ENCODE assay signal across 1 cellular context in the genomic region with DNA sequence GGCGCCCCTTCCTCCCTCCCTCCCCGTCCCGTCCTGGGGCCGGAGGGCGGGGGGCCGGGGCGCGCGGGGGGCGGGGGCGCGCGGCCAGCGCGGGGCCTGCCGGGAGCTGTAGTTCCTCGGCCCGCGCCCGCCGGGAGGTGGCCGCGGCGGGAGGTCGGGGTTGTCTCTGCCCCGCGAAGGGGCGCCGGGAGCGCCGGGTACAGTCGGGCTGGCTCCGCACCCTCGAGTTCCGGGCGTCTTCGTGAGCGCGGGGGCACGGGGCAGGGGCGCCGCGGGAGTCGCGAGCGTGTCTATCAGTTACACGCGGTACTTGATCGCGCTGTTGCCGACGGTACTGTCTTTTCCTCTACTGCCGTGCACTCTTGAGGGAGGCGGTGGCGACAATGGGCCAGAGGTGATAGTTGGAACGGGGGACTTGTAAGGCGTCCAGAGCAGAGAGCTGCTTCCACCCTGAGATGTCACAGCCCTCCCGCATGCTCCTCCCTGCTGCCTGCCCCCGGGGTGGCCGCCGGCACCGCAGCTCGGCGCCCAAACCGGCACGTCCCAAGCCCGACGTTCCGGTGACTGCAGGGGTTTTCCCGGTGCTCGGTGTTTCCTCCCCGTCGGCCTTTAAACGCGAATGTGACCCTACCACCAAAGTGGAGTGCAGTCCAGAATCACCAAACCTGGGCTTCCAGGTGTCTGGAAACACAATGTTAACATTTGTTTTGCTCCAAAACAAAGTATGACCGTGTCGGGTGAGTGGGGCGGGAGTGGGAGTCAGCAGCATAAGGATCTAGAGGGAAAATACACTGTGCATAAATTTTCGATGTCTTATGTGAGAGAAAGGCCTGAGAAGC.
A peak's percentile ranks its signal among the peaks of the same experiment; 100 is the strongest.
TF ChIP-seq lines count a peak whose summit lies in the region.

A gene (minus strand): TSS at position 48 of the 839 bp plus-strand sequence. CDS start 8,309 bp downstream, outside the sequence.

TF ChIP-seq in HepG2, 621 proteins besides CTCF, POLR2A, EP300 and RAD21 (continued from another document and continues in another):
- TF ChIP-seq HOXD1 (CRISPR knock-in tag; IDR thresholded peaks at IDR 0.05) (0 out of 2 replicates have a peak, but pooled peaks have one; percentile 32), PAF1 (CRISPR knock-in tag; IDR thresholded peaks at IDR 0.05) (no peak), ZNF629 (CRISPR knock-in tag; conservative IDR thresholded peaks at IDR 0.05) (no peak), SP1 (IDR thresholded peaks at IDR 0.05) (no peak), SP1 (CRISPR knock-in tag; IDR thresholded peaks at IDR 0.05) (no peak), TBX2 (CRISPR knock-in tag; IDR thresholded peaks at IDR 0.05; ENCODE audit: borderline replicate concordance) (no peak; the same call in 1 of the 2 replicates), CHD4 (IDR thresholded peaks at IDR 0.05; ENCODE audit: borderline replicate concordance, low read length) (no peak), NR2F6 (IDR thresholded peaks at IDR 0.05) (no peak), NR2F6 (CRISPR knock-in tag; IDR thresholded peaks at IDR 0.05) (no peak), ZNF230 (CRISPR knock-in tag; IDR thresholded peaks at IDR 0.05) (peak; percentile 79; the same call in 1 of the 2 replicates), HOXA3 (CRISPR knock-in tag; IDR thresholded peaks at IDR 0.05) (peak; percentile 28; the same call in 1 of the 2 replicates), ZNF839 (CRISPR knock-in tag; IDR thresholded peaks at IDR 0.05; ENCODE audit: borderline replicate concordance) (peak; percentile 81; the same call in 1 of the 2 replicates), ZFP37 (CRISPR knock-in tag; IDR thresholded peaks at IDR 0.05; ENCODE audit: borderline replicate concordance) (0 out of 2 replicates have a peak, but pooled peaks have one; percentile 72), KLF11 (CRISPR knock-in tag; IDR thresholded peaks at IDR 0.05) (no peak), TSC22D2 (CRISPR knock-in tag; IDR thresholded peaks at IDR 0.05; ENCODE audit: borderline replicate concordance) (no peak), GFI1 (CRISPR knock-in tag; IDR thresholded peaks at IDR 0.05; ENCODE audit: borderline replicate concordance) (peak; percentile 13), CAMTA2 (CRISPR knock-in tag; IDR thresholded peaks at IDR 0.05; ENCODE audit: borderline replicate concordance) (0 out of 2 replicates have a peak, but pooled peaks have one; percentile 72), ZNF496 (CRISPR knock-in tag; IDR thresholded peaks at IDR 0.05; ENCODE audit: insufficient replicate concordance) (no peak), CC2D1A (CRISPR knock-in tag; IDR thresholded peaks at IDR 0.05) (no peak)
- TF ChIP-seq, protein P1, sequence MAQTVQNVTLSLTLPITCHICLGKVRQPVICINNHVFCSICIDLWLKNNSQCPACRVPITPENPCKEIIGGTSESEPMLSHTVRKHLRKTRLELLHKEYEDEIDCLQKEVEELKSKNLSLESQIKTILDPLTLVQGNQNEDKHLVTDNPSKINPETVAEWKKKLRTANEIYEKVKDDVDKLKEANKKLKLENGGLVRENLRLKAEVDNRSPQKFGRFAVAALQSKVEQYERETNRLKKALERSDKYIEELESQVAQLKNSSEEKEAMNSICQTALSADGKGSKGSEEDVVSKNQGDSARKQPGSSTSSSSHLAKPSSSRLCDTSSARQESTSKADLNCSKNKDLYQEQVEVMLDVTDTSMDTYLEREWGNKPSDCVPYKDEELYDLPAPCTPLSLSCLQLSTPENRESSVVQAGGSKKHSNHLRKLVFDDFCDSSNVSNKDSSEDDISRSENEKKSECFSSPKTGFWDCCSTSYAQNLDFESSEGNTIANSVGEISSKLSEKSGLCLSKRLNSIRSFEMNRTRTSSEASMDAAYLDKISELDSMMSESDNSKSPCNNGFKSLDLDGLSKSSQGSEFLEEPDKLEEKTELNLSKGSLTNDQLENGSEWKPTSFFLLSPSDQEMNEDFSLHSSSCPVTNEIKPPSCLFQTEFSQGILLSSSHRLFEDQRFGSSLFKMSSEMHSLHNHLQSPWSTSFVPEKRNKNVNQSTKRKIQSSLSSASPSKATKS (CRISPR knock-in tag; IDR thresholded peaks at IDR 0.05), result no peak
- TF ChIP-seq, protein P2, sequence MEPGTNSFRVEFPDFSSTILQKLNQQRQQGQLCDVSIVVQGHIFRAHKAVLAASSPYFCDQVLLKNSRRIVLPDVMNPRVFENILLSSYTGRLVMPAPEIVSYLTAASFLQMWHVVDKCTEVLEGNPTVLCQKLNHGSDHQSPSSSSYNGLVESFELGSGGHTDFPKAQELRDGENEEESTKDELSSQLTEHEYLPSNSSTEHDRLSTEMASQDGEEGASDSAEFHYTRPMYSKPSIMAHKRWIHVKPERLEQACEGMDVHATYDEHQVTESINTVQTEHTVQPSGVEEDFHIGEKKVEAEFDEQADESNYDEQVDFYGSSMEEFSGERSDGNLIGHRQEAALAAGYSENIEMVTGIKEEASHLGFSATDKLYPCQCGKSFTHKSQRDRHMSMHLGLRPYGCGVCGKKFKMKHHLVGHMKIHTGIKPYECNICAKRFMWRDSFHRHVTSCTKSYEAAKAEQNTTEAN (CRISPR knock-in tag; conservative IDR thresholded peaks at IDR 0.05), result 0 out of 2 replicates have a peak, but pooled peaks have one; percentile 20
- TF ChIP-seq, protein P3, sequence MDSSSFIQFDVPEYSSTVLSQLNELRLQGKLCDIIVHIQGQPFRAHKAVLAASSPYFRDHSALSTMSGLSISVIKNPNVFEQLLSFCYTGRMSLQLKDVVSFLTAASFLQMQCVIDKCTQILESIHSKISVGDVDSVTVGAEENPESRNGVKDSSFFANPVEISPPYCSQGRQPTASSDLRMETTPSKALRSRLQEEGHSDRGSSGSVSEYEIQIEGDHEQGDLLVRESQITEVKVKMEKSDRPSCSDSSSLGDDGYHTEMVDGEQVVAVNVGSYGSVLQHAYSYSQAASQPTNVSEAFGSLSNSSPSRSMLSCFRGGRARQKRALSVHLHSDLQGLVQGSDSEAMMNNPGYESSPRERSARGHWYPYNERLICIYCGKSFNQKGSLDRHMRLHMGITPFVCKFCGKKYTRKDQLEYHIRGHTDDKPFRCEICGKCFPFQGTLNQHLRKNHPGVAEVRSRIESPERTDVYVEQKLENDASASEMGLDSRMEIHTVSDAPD (CRISPR knock-in tag; IDR thresholded peaks at IDR 0.05), result no peak
- TF ChIP-seq, protein P4, sequence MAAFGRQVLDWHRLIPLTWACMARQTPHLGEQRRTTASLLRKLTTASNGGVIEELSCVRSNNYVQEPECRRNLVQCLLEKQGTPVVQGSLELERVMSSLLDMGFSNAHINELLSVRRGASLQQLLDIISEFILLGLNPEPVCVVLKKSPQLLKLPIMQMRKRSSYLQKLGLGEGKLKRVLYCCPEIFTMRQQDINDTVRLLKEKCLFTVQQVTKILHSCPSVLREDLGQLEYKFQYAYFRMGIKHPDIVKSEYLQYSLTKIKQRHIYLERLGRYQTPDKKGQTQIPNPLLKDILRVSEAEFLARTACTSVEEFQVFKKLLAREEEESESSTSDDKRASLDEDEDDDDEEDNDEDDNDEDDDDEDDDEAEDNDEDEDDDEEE (CRISPR knock-in tag; IDR thresholded peaks at IDR 0.05), result peak; percentile 96
- TF ChIP-seq, protein P5, sequence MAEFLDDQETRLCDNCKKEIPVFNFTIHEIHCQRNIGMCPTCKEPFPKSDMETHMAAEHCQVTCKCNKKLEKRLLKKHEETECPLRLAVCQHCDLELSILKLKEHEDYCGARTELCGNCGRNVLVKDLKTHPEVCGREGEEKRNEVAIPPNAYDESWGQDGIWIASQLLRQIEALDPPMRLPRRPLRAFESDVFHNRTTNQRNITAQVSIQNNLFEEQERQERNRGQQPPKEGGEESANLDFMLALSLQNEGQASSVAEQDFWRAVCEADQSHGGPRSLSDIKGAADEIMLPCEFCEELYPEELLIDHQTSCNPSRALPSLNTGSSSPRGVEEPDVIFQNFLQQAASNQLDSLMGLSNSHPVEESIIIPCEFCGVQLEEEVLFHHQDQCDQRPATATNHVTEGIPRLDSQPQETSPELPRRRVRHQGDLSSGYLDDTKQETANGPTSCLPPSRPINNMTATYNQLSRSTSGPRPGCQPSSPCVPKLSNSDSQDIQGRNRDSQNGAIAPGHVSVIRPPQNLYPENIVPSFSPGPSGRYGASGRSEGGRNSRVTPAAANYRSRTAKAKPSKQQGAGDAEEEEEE (CRISPR knock-in tag; IDR thresholded peaks at IDR 0.05; ENCODE audit: borderline replicate concordance), result no peak
- TF ChIP-seq, protein P6, sequence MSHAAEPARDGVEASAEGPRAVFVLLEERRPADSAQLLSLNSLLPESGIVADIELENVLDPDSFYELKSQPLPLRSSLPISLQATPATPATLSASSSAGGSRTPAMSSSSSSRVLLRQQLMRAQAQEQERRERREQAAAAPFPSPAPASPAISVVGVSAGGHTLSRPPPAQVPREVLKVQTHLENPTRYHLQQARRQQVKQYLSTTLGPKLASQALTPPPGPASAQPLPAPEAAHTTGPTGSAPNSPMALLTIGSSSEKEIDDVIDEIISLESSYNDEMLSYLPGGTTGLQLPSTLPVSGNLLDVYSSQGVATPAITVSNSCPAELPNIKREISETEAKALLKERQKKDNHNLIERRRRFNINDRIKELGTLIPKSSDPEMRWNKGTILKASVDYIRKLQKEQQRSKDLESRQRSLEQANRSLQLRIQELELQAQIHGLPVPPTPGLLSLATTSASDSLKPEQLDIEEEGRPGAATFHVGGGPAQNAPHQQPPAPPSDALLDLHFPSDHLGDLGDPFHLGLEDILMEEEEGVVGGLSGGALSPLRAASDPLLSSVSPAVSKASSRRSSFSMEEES (CRISPR knock-in tag; IDR thresholded peaks at IDR 0.05), result no peak
- TF ChIP-seq, protein P7, sequence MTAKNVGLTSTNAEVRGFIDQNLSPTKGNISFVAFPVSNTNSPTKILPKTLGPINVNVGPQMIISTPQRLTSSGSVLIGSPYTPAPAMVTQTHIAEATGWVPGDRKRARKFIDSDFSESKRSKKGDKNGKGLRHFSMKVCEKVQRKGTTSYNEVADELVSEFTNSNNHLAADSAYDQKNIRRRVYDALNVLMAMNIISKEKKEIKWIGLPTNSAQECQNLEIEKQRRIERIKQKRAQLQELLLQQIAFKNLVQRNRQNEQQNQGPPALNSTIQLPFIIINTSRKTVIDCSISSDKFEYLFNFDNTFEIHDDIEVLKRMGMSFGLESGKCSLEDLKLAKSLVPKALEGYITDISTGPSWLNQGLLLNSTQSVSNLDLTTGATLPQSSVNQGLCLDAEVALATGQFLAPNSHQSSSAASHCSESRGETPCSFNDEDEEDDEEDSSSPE (CRISPR knock-in tag; IDR thresholded peaks at IDR 0.05), result peak; percentile 31; the same call in 1 of the 2 replicates
- TF ChIP-seq, protein P8, sequence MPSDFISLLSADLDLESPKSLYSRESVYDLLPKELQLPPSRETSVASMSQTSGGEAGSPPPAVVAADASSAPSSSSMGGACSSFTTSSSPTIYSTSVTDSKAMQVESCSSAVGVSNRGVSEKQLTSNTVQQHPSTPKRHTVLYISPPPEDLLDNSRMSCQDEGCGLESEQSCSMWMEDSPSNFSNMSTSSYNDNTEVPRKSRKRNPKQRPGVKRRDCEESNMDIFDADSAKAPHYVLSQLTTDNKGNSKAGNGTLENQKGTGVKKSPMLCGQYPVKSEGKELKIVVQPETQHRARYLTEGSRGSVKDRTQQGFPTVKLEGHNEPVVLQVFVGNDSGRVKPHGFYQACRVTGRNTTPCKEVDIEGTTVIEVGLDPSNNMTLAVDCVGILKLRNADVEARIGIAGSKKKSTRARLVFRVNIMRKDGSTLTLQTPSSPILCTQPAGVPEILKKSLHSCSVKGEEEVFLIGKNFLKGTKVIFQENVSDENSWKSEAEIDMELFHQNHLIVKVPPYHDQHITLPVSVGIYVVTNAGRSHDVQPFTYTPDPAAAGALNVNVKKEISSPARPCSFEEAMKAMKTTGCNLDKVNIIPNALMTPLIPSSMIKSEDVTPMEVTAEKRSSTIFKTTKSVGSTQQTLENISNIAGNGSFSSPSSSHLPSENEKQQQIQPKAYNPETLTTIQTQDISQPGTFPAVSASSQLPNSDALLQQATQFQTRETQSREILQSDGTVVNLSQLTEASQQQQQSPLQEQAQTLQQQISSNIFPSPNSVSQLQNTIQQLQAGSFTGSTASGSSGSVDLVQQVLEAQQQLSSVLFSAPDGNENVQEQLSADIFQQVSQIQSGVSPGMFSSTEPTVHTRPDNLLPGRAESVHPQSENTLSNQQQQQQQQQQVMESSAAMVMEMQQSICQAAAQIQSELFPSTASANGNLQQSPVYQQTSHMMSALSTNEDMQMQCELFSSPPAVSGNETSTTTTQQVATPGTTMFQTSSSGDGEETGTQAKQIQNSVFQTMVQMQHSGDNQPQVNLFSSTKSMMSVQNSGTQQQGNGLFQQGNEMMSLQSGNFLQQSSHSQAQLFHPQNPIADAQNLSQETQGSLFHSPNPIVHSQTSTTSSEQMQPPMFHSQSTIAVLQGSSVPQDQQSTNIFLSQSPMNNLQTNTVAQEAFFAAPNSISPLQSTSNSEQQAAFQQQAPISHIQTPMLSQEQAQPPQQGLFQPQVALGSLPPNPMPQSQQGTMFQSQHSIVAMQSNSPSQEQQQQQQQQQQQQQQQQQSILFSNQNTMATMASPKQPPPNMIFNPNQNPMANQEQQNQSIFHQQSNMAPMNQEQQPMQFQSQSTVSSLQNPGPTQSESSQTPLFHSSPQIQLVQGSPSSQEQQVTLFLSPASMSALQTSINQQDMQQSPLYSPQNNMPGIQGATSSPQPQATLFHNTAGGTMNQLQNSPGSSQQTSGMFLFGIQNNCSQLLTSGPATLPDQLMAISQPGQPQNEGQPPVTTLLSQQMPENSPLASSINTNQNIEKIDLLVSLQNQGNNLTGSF (CRISPR knock-in tag; IDR thresholded peaks at IDR 0.05), result no peak
- TF ChIP-seq, protein P9, sequence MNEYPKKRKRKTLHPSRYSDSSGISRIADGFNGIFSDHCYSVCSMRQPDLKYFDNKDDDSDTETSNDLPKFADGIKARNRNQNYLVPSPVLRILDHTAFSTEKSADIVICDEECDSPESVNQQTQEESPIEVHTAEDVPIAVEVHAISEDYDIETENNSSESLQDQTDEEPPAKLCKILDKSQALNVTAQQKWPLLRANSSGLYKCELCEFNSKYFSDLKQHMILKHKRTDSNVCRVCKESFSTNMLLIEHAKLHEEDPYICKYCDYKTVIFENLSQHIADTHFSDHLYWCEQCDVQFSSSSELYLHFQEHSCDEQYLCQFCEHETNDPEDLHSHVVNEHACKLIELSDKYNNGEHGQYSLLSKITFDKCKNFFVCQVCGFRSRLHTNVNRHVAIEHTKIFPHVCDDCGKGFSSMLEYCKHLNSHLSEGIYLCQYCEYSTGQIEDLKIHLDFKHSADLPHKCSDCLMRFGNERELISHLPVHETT (CRISPR knock-in tag; conservative IDR thresholded peaks at IDR 0.05), result peak; percentile 14; the same call in 1 of the 2 replicates
- TF ChIP-seq, protein P10, sequence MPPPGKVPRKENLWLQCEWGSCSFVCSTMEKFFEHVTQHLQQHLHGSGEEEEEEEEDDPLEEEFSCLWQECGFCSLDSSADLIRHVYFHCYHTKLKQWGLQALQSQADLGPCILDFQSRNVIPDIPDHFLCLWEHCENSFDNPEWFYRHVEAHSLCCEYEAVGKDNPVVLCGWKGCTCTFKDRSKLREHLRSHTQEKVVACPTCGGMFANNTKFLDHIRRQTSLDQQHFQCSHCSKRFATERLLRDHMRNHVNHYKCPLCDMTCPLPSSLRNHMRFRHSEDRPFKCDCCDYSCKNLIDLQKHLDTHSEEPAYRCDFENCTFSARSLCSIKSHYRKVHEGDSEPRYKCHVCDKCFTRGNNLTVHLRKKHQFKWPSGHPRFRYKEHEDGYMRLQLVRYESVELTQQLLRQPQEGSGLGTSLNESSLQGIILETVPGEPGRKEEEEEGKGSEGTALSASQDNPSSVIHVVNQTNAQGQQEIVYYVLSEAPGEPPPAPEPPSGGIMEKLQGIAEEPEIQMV (CRISPR knock-in tag; IDR thresholded peaks at IDR 0.05; ENCODE audit: low read depth), result no peak; the same call in 1 of the 2 replicates
- TF ChIP-seq, protein P11, sequence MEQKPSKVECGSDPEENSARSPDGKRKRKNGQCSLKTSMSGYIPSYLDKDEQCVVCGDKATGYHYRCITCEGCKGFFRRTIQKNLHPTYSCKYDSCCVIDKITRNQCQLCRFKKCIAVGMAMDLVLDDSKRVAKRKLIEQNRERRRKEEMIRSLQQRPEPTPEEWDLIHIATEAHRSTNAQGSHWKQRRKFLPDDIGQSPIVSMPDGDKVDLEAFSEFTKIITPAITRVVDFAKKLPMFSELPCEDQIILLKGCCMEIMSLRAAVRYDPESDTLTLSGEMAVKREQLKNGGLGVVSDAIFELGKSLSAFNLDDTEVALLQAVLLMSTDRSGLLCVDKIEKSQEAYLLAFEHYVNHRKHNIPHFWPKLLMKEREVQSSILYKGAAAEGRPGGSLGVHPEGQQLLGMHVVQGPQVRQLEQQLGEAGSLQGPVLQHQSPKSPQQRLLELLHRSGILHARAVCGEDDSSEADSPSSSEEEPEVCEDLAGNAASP (CRISPR knock-in tag; IDR thresholded peaks at IDR 0.05; ENCODE audit: borderline replicate concordance), result no peak
